Comparison of ENCODE assay signal across 8 cellular contexts in the genomic region with DNA sequence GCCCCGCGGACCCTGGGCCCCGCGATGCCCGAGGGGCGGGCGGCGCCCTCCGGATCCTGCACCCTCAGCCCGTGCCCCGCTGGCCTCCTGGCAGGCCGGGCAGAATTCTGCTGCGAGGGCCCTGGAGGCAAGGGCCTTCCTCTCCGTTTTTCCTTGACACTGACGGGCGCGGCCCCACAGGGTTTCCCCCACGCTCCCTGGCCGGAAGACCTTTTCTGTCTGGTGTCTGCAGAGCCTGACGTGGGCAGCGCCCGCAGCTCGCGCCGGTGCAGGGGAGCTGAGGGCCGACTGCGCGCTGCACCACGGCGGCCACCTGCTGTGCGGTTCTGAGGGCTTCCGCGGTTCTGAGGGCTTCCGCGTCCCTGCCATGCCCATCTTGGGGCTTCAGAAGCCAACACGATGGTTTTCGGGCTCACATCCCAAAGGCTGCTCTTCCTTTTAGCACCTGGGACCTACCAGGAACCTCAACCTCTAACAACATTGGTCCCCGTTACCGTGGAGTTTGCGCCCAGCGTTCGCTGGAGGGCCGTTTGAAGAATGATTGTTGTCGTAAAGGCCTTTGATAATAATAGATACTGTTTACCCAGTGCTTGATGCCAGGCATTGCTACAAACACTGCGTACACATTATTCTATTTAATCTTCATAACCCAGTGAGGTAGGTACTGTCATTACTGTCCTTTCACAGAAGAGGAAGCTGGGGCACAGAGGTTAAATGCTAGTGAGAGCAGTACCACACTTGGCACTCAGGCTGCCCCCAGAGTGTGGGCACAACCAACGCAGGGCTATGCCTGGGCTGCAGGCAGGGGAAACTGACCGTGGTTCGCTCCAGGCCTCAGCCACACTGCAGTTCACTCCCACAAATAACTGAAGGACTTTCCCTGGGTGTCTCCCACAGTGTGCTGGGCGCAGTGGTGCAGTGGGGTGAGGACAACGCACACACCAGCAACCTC. TPM values are rescaled to one million over a fixed set of nuclear protein-coding genes. Genes with fewer than 3 reads are reported as not detected.
DNase-seq lines count a peak whose midpoint lies in the region; ATAC-seq and TF ChIP-seq lines count a peak whose summit lies in the region.

No MANE protein-coding gene starts in this region.

- no peaks in the 10 kb centered on the region for H3K9me3 Mint-ChIP-seq in activated CD8-positive, alpha-beta memory T cell treated with anti-CD3 and anti-CD28 coated beads, Interleukin-2, amount 10 ng/mL, durations not matched to agents 7 days and 5 days (ENCODE audit: low read depth)

- no peak for TF ChIP-seq POLR2A in esophagus muscularis mucosa (IDR thresholded peaks at IDR 0.05; ENCODE audit: low read depth)

- no peaks in the 10 kb centered on the region for H3K36me3 ChIP-seq in esophagus muscularis mucosa
- H3K36me3 ChIP-seq in upper lobe of right lung: no peaks in the 10 kb centered on the region

- peak overlapping the region; percentile 54 for H3K27ac Mint-ChIP-seq in activated CD8-positive, alpha-beta memory T cell treated with anti-CD3 and anti-CD28 coated beads, Interleukin-2, amount 10 ng/mL, durations not matched to agents 7 days and 5 days

- no peaks in the 10 kb centered on the region for H3K36me3 Mint-ChIP-seq in activated CD8-positive, alpha-beta memory T cell treated with anti-CD3 and anti-CD28 coated beads, Interleukin-2, amount 10 ng/mL, durations not matched to agents 7 days and 5 days

- H3K27me3 ChIP-seq in esophagus muscularis mucosa (no peaks in the 10 kb centered on the region), upper lobe of right lung (no peaks in the 10 kb centered on the region)

- CTCF ChIA-PET in activated CD8-positive, alpha-beta memory T cell treated with anti-CD3 and anti-CD28 coated beads, Interleukin-2, amount 10 ng/mL, durations not matched to agents 7 days and 5 days (lab: Charles Lee): interaction anchor here (0.6 to 1.4 kb wide), 3 partner anchors 9 to 574 kb away, joined by 3 to 5 read pairs (median 3); no protein-coding TSS in a partner anchor

- peak overlapping the region; percentile 78 to 93 (median 88) for H3K27ac ChIP-seq in esophagus muscularis mucosa (replicated peaks in 1 of 4)
- H3K27ac ChIP-seq in upper lobe of right lung: peak overlapping the region; percentile 83

- 18% methylated on average over 30 of the region's 50 CpGs for WGBS in esophagus muscularis mucosa

- peak; percentile 49 for ATAC-seq in GM21786 (IDR thresholded peaks at IDR 0.05; ENCODE audit: unreplicated experiment)
- peak; percentile 64 for ATAC-seq in activated CD8-positive, alpha-beta memory T cell treated with anti-CD3 and anti-CD28 coated beads, Interleukin-2, amount 10 ng/mL, durations not matched to agents 7 days and 5 days
- ATAC-seq in omental fat pad (ENCODE audit: low FRiP score): peak; percentile 65
- peak; percentile 69 for ATAC-seq in upper lobe of right lung

- TF ChIP-seq EP300 in esophagus muscularis mucosa (IDR thresholded peaks at IDR 0.05): no peak

- peak overlapping the region; percentile 69 for H3K4me3 Mint-ChIP-seq in activated CD8-positive, alpha-beta memory T cell treated with anti-CD3 and anti-CD28 coated beads, Interleukin-2, amount 10 ng/mL, durations not matched to agents 7 days and 5 days

- H3K4me1 Mint-ChIP-seq in activated CD8-positive, alpha-beta memory T cell treated with anti-CD3 and anti-CD28 coated beads, Interleukin-2, amount 10 ng/mL, durations not matched to agents 7 days and 5 days: peaks cover 31% of the 10 kb centered on the region

- DNase-seq in LNCaP clone FGC (ENCODE audit: low read depth) (no peak), esophagus muscularis mucosa (ENCODE audit: extremely low spot score) (no peak), omental fat pad (ENCODE audit: low spot score) (no peak), upper lobe of right lung (no peak), NCI-H1930 (lab: John Stamatoyannopoulos, UW) (no peak)
- peak; percentile 70 for DNase-seq in activated CD8-positive, alpha-beta memory T cell treated with anti-CD3 and anti-CD28 coated beads, Interleukin-2, amount 10 ng/mL, durations not matched to agents 7 days and 5 days

- H3K27me3 Mint-ChIP-seq in activated CD8-positive, alpha-beta memory T cell treated with anti-CD3 and anti-CD28 coated beads, Interleukin-2, amount 10 ng/mL, durations not matched to agents 7 days and 5 days: peaks cover 19% of the 10 kb centered on the region

- intact Hi-C loops in esophagus muscularis mucosa (cut with DNase I): loop anchor here (2.0 to 10.0 kb wide), 3 partner anchors 84 to 318 kb away; partner anchors contain the start of gene SLC25A4
- intact Hi-C loops in upper lobe of right lung (cut with DNase I): no loop called here

- H3K4me1 ChIP-seq in esophagus muscularis mucosa: peaks cover 21 to 29% (median 27%) of the 10 kb centered on the region in 4 donors
- peaks cover 26% of the 10 kb centered on the region for H3K4me1 ChIP-seq in upper lobe of right lung

- H3K9me3 ChIP-seq in esophagus muscularis mucosa (no peaks in the 10 kb centered on the region), upper lobe of right lung (no peaks in the 10 kb centered on the region)

- TF ChIP-seq CTCF in GM12875 (IDR thresholded peaks at IDR 0.05; ENCODE audit: borderline replicate concordance, insufficient read depth, low read depth, low read length) (no peak), LNCaP clone FGC (IDR thresholded peaks at IDR 0.05; ENCODE audit: control insufficient read depth, extremely low read depth, insufficient read depth) (no peak), esophagus muscularis mucosa (IDR thresholded peaks at IDR 0.05) (no peak), omental fat pad (IDR thresholded peaks at IDR 0.05) (no peak), upper lobe of right lung (IDR thresholded peaks at IDR 0.05) (no peak)

- H3K4me3 ChIP-seq in GM12875 (ENCODE audit: low read depth, low read length) (peak overlapping the region; percentile 68), LNCaP clone FGC (ENCODE audit: low read depth, low read length) (peak overlapping the region; percentile 73), esophagus muscularis mucosa (peak overlapping the region; percentile 74 to 91 (median 84)), upper lobe of right lung (peak overlapping the region; percentile 76)

RNA-seq across cellular contexts. Expression of gene ACSL1, which starts 0.8 kb away (rescaled TPM):
- total RNA-seq in activated CD8-positive, alpha-beta memory T cell treated with anti-CD3 and anti-CD28 coated beads, Interleukin-2, amount 10 ng/mL, durations not matched to agents 7 days and 5 days: 10 to 100 TPM; 13.8 to 26.0 TPM
- total RNA-seq in esophagus muscularis mucosa (100 to 1,000 TPM in 1 of 4 donors, 10 to 100 TPM in 3; 43.5 to 136 (median 52.0) TPM), omental fat pad (1,000 to 10,000 TPM in 2 of 4 donors, 100 to 1,000 TPM in 2; 577 to 1,142 (median 917) TPM), upper lobe of right lung (287 TPM)
